In the genomic region with DNA sequence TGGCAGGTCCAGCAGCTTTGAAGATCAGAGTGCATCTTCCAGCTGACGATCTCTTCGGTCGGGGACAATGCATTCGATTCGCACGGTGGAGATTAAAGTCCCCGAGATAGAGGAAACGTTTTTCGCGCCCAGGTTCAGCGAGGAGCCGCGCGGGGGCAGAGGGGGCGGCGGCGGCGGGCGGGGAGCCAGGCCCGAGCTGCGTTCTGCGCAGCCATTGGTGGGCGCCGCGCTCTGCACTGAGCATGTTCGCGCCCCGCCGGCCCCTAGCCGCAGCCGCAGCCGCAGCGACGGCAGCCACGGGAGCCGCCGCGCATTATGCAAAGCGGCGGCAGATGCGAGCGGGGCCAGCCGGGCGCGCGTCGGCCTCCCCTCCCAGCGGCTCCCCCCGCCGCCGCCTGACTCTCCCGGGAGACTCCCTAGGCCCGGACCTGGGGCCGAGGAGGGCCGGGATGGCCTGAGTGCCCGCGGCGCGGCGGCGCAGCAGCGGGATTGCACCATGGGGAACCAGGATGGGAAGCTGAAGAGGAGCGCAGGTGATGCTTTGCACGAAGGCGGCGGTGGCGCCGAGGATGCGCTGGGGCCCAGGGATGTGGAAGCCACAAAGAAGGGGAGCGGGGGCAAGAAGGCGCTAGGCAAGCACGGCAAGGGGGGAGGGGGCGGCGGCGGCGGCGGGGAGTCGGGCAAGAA, we compare ENCODE assay signal across 8 cellular contexts. TPM values are rescaled to one million over a fixed set of nuclear protein-coding genes. Genes with fewer than 3 reads are reported as not detected.
DNase-seq lines count a peak whose midpoint lies in the region; ATAC-seq, FAIRE-seq and TF ChIP-seq lines count a peak whose summit lies in the region.

A gene (plus strand): TSS at position 270 of the 687 bp plus-strand sequence. CDS start 227 bp downstream, at position 497.

- H3K79me2 ChIP-seq in GM12878 (ENCODE audit: control insufficient read depth, insufficient read depth, low read length): no peaks in the 10 kb centered on the region

- H2AFZ ChIP-seq in GM12878 (ENCODE audit: control insufficient read depth, low read depth, low read length): no peak within 1 kb of the TSS

- no peaks in the 10 kb centered on the region for H3K36me3 Mint-ChIP-seq in CD8-positive, alpha-beta T cell

- H3K4me1 ChIP-seq in GM12878 (ENCODE audit: control insufficient read depth, insufficient read depth, low read length) (no peaks in the 10 kb centered on the region), kidney (ENCODE audit: control insufficient read depth in 1 of 2, insufficient read depth in 1 of 2, low read depth in 1 of 2, low read length in 2 of 2) (peaks cover 0 to 2% of the 10 kb centered on the region in 2 donors)
- no peaks in the 10 kb centered on the region for H3K4me1 ChIP-seq in CD8-positive, alpha-beta T cell (ENCODE audit: insufficient read depth, low read length)

- peaks cover 7% of the 10 kb centered on the region for H3K4me1 Mint-ChIP-seq in stimulated activated naive CD8-positive, alpha-beta T cell treated with anti-CD3 and anti-CD28 coated beads, Interleukin-15, amount 100 ng/mL, for 72 hours
- peaks cover 6% of the 10 kb centered on the region for H3K4me1 Mint-ChIP-seq in CD8-positive, alpha-beta T cell (ENCODE audit: low read depth)

- DNase-seq in NCI-H2081 treated with DMSO at 0.1 percent for 48 hours (lab: John Stamatoyannopoulos, UW) (peak; percentile 68), GM12878 (ENCODE audit: low read depth, low spot score) (no peak), kidney (peak; percentile 65), foreskin melanocyte (no peak), HuH-7.5 (ENCODE audit: low spot score) (no peak)
- peak in 1 of 2 donors; percentile 2 for DNase-seq in stimulated activated naive CD8-positive, alpha-beta T cell treated with anti-CD3 and anti-CD28 coated beads, Interleukin-15, amount 100 ng/mL, for 72 hours
- DNase-seq in CD8-positive, alpha-beta T cell: no peak

- POLR2A ChIA-PET in GM12878 (lab: Charles Lee): no interaction called here
- POLR2A ChIA-PET in CD8-positive, alpha-beta T cell (lab: Charles Lee): no interaction called here

- H3K4me3 ChIP-seq in GM12878: no peak within 1 kb of the TSS
- no peak within 1 kb of the TSS for H3K4me3 ChIP-seq in kidney (ENCODE audit: low read length in 2 of 2)
- H3K4me3 ChIP-seq in CD8-positive, alpha-beta T cell (ENCODE audit: low read depth, low read length): no peak within 1 kb of the TSS

- RAD21 ChIA-PET in GM12878 (lab: Charles Lee; ENCODE audit: unreplicated experiment): no interaction called here

- H3K27me3 Mint-ChIP-seq in stimulated activated naive CD8-positive, alpha-beta T cell treated with anti-CD3 and anti-CD28 coated beads, Interleukin-15, amount 100 ng/mL, for 72 hours: peaks cover 59% of the 10 kb centered on the region
- H3K27me3 Mint-ChIP-seq in CD8-positive, alpha-beta T cell (ENCODE audit: low read depth): peaks cover 37% of the 10 kb centered on the region

- H3K36me3 ChIP-seq in GM12878 (ENCODE audit: control insufficient read depth in 2 of 2, insufficient read depth in 2 of 2, low read length in 1 of 2): no peaks in the 10 kb centered on the region
- H3K36me3 ChIP-seq in kidney (ENCODE audit: control insufficient read depth in 1 of 2, insufficient read depth in 2 of 2, low read length in 2 of 2): no peaks in the 10 kb centered on the region
- no peaks in the 10 kb centered on the region for H3K36me3 ChIP-seq in CD8-positive, alpha-beta T cell (ENCODE audit: insufficient read depth, low read length)

- H3K4me2 ChIP-seq in GM12878 (ENCODE audit: control insufficient read depth, insufficient read depth): no peak within 1 kb of the TSS

- TF ChIP-seq EP300 in GM12878 (IDR thresholded peaks at IDR 0.05; ENCODE audit: borderline replicate concordance in 1 of 2, control insufficient read depth in 1 of 2, low read depth in 2 of 2, low read length in 2 of 2): no peak

- TF ChIP-seq RAD21 in GM12878 (IDR thresholded peaks at IDR 0.05; ENCODE audit: insufficient read depth, low read depth, low read length): no peak

- SMC1A ChIA-PET in GM12878 (lab: Charles Lee; ENCODE audit: uncharacterized antibody, unreplicated experiment): no interaction called here

- ATAC-seq in GM18505 (IDR thresholded peaks at IDR 0.05; ENCODE audit: unreplicated experiment) (peak; percentile 44), GM12878 (peak; percentile 29; the same call in 2 of the 3 replicates)
- ATAC-seq in stimulated activated naive CD8-positive, alpha-beta T cell treated with anti-CD3 and anti-CD28 coated beads, Interleukin-15, amount 100 ng/mL, for 72 hours: peak; percentile 62
- no peak for ATAC-seq in CD8-positive, alpha-beta T cell

- TF ChIP-seq POLR2A in GM18505 (IDR thresholded peaks at IDR 0.05; ENCODE audit: borderline replicate concordance, extremely low read depth, insufficient read depth, insufficient read length): no peak
- no peak for TF ChIP-seq POLR2A in GM12878 (IDR thresholded peaks at IDR 0.05; ENCODE audit: low read depth, low read length)

- no peak for TF ChIP-seq CTCF in GM12878 (IDR thresholded peaks at IDR 0.05 in 2 of 3, conservative IDR thresholded peaks at IDR 0.05 in 1 of 3; ENCODE audit: control insufficient read depth in 2 of 3, extremely low read depth in 1 of 3, insufficient read depth in 1 of 3, low read depth in 3 of 3, low read length in 3 of 3)
- no peak for TF ChIP-seq CTCF in kidney (IDR thresholded peaks at IDR 0.05; ENCODE audit: borderline replicate concordance, extremely low read depth, insufficient read depth)
- no peak for TF ChIP-seq CTCF in CD8-positive, alpha-beta T cell (IDR thresholded peaks at IDR 0.05)

- BruUV-seq in GM12878 (replicated peaks; lab: Mats Ljungman, UMichigan): no TSS peak

- no peaks in the 10 kb centered on the region; a peak in 1 of 4 replicates for H3K27me3 ChIP-seq in GM12878 (replicated peaks in 1 of 2; ENCODE audit: control insufficient read depth in 2 of 2, insufficient read depth in 2 of 2, low read length in 1 of 2)
- H3K27me3 ChIP-seq in CD8-positive, alpha-beta T cell (ENCODE audit: insufficient read depth, low read length): peaks cover 3% of the 10 kb centered on the region

- H4K20me1 ChIP-seq in GM12878 (ENCODE audit: control insufficient read depth, insufficient read depth): no peaks in the 10 kb centered on the region

- H3K9me3 Mint-ChIP-seq in stimulated activated naive CD8-positive, alpha-beta T cell treated with anti-CD3 and anti-CD28 coated beads, Interleukin-15, amount 100 ng/mL, for 72 hours: no peaks in the 10 kb centered on the region
- no peaks in the 10 kb centered on the region for H3K9me3 Mint-ChIP-seq in CD8-positive, alpha-beta T cell

- H3K9me3 ChIP-seq in GM12878 (replicated peaks; ENCODE audit: control insufficient read depth, insufficient read depth, low read length) (no peaks in the 10 kb centered on the region), kidney (ENCODE audit: control insufficient read depth in 1 of 2, low read length in 2 of 2) (no peaks in the 10 kb centered on the region)
- H3K9me3 ChIP-seq in CD8-positive, alpha-beta T cell (ENCODE audit: low read length): no peaks in the 10 kb centered on the region

- H3K9ac ChIP-seq in GM12878 (ENCODE audit: control insufficient read depth, insufficient read depth, low read length) (no peak within 1 kb of the TSS), kidney (ENCODE audit: low read length in 2 of 2) (no peak within 1 kb of the TSS)

- no peak for FAIRE-seq in GM12878 (lab: Jason Lieb, UNC)
- no peak for FAIRE-seq in kidney (lab: Jason Lieb, UNC)

- in situ Hi-C loops in GM12878 (cut with MboI): no loop called here

- WGBS in GM12878 (ENCODE audit: insufficient coverage, insufficient replicate concordance, low lambda C conversion rate, missing lambda C conversion rate): 9% methylated on average over 42 of the region's 78 CpGs

- no peak within 1 kb of the TSS for H3K27ac ChIP-seq in GM12878 (ENCODE audit: control insufficient read depth, insufficient read depth)
- no peak within 1 kb of the TSS for H3K27ac ChIP-seq in kidney (ENCODE audit: low read depth in 2 of 2, low read length in 2 of 2)
- H3K27ac ChIP-seq in CD8-positive, alpha-beta T cell (ENCODE audit: low read depth, low read length): no peak within 1 kb of the TSS

- intact Hi-C loops in GM12878 (cut with micrococcal nuclease; ENCODE audit: unreplicated experiment): no loop called here
- intact Hi-C loops in kidney (cut with DNase I): no loop called here
- intact Hi-C loops in CD8-positive, alpha-beta T cell (cut with DNase I, micrococcal nuclease): no loop called here

- H3K27ac Mint-ChIP-seq in stimulated activated naive CD8-positive, alpha-beta T cell treated with anti-CD3 and anti-CD28 coated beads, Interleukin-15, amount 100 ng/mL, for 72 hours: no peak within 1 kb of the TSS
- no peak within 1 kb of the TSS for H3K27ac Mint-ChIP-seq in CD8-positive, alpha-beta T cell

- CTCF ChIA-PET in GM12878 (lab: Yijun Ruan, JAX): no interaction called here
- CTCF ChIA-PET in CD8-positive, alpha-beta T cell (lab: Charles Lee): no interaction called here

- H3K4me3 Mint-ChIP-seq in stimulated activated naive CD8-positive, alpha-beta T cell treated with anti-CD3 and anti-CD28 coated beads, Interleukin-15, amount 100 ng/mL, for 72 hours: peak within 1 kb of the TSS; percentile 57 to 63
- no peak within 1 kb of the TSS for H3K4me3 Mint-ChIP-seq in CD8-positive, alpha-beta T cell

TF ChIP-seq in GM12878, 131 proteins besides CTCF, POLR2A, EP300 and RAD21 (continues in another document):
- no peak for TF ChIP-seq RBBP5 (conservative IDR thresholded peaks at IDR 0.05)
- TF ChIP-seq SUZ12 (IDR thresholded peaks at IDR 0.05; ENCODE audit: unreplicated experiment): peak; percentile 16
- no peak for TF ChIP-seq ZZZ3 (IDR thresholded peaks at IDR 0.05; ENCODE audit: control insufficient read depth, insufficient read length, low read depth)

RNA-seq across cellular contexts. Expression of the gene that starts here (rescaled TPM):
- 0.86 and 0.95 TPM in 2 replicates for total RNA-seq in GM12878 (2013; cell fraction: nucleolus; rRNA removed)
- total RNA-seq in GM12878 (2014; rRNA removed): not detected in 2 replicates
- not detected in 2 replicates for total RNA-seq in GM12878 (2014; rRNA removed; fragmentation: Illumina TruSeq; extraction: Trizol)
- not detected in 2 replicates for total RNA-seq in GM12878 (2021)
- not detected for polyA plus RNA-seq in GM12878 (2011; ENCODE audit: low read depth)
- 0.60 and 0.73 TPM in 2 replicates for polyA plus RNA-seq in GM12878 (2011; rRNA removed)
- polyA plus RNA-seq in GM12878 (2011; cell fraction: cytosol; rRNA removed): 0.09 and 0.32 TPM in 2 replicates
- 0.22 TPM in 1 of 2 replicates, not detected in the other for polyA plus RNA-seq in GM12878 (2011; cell fraction: nucleus; rRNA removed)
- polyA plus RNA-seq in GM12878 (2012): not detected in 2 replicates
- polyA plus RNA-seq in GM12878 (2014; fragmentation: Illumina TruSeq; extraction: Trizol): not detected in 2 replicates
- not detected for polyA plus RNA-seq in GM12878 (2014; fragmentation: Nextera tagmentation; extraction: Ambion mirVana)
- not detected in 2 replicates for polyA plus RNA-seq in GM12878 (2014; rRNA removed)
- not detected for polyA plus RNA-seq in GM12878 (2016; fragmentation: Nextera tagmentation; extraction: Ambion mirVana)
- 0.15 TPM in 1 of 2 replicates, not detected in the other for polyA minus RNA-seq in GM12878 (2011; rRNA and poly(A)+ RNA removed)
- not detected in 2 replicates for polyA minus RNA-seq in GM12878 (2011; cell fraction: cytosol; rRNA and poly(A)+ RNA removed)
- polyA minus RNA-seq in GM12878 (2011; cell fraction: nucleus; rRNA and poly(A)+ RNA removed): not detected in 2 replicates
- total RNA-seq in kidney: 0.06 TPM
- polyA plus RNA-seq in kidney (ENCODE audit: insufficient read depth, low read depth, low replicate concordance): 3.4 TPM
- not detected for total RNA-seq in CD8-positive, alpha-beta T cell

Comparison
In these comparisons a context has a peak if more than half of its experiments do, and no peak if none do; other contexts are left out.
1. Peak in ATAC-seq in GM12878; RNA of the gene not detected or under 1 TPM.
2. DNase-seq: peak in NCI-H2081 treated with DMSO at 0.1 percent for 48 hours (single experiment) and kidney (single experiment); none in GM12878 (single experiment), foreskin melanocyte (single experiment), CD8-positive, alpha-beta T cell (0 of 7) and HuH-7.5 (single experiment).